8 cellular contexts compared by ENCODE assay signal in genomic region chr1:167121375-167122120, GRCh38. TPM values are rescaled to one million over a fixed set of nuclear protein-coding genes. Genes with fewer than 3 reads are reported as not detected.
A peak's percentile ranks its signal among the peaks of the same experiment; 100 is the strongest.
DNase-seq lines count a peak whose midpoint lies in the region; ATAC-seq, FAIRE-seq and TF ChIP-seq lines count a peak whose summit lies in the region.

No MANE protein-coding gene starts in this region.

- WGBS in GM12878 (ENCODE audit: insufficient coverage, insufficient replicate concordance, low lambda C conversion rate, missing lambda C conversion rate), result 37% methylated on average over 47 of the region's 47 CpGs
- WGBS in small intestine, 3 donors, result 6 to 12% (median 11%) methylated on average over 41 to 47 of the region's 47 CpGs

- DNase-seq in Daoy (ENCODE audit: low read depth) (peak; percentile 73), RWPE1 (ENCODE audit: low spot score) (peak; percentile 25), GM12878 (ENCODE audit: low read depth, low spot score) (no peak), small intestine (peak; percentile 83), HAP-1 (ENCODE audit: low spot score in 2 of 2) (no peak)

- H3K4me3 ChIP-seq in GM12878 (no peak overlapping the region), iPS-18a (ENCODE audit: low read length) (peak overlapping the region; percentile 55), small intestine (ENCODE audit: low read depth in 1 of 2, low read length in 2 of 2) (peak overlapping the region; percentile 11 to 64), HAP-1 (no peak overlapping the region)

- no peak for TF ChIP-seq CTCF in RWPE1 (conservative IDR thresholded peaks at IDR 0.05; ENCODE audit: low read depth)
- TF ChIP-seq CTCF in GM12878 (IDR thresholded peaks at IDR 0.05 in 2 of 3, conservative IDR thresholded peaks at IDR 0.05 in 1 of 3; ENCODE audit: control insufficient read depth in 2 of 3, extremely low read depth in 1 of 3, insufficient read depth in 1 of 3, low read depth in 3 of 3, low read length in 3 of 3), result no peak

- H3K9ac ChIP-seq in GM12878 (ENCODE audit: control insufficient read depth, insufficient read depth, low read length), result no peak overlapping the region
- no peak overlapping the region for H3K9ac ChIP-seq in iPS-18a (ENCODE audit: low read length)

- ATAC-seq in GM12878 (peak; percentile 44), HG03378 (IDR thresholded peaks at IDR 0.05; ENCODE audit: unreplicated experiment) (no peak), HG03469 (IDR thresholded peaks at IDR 0.05; ENCODE audit: unreplicated experiment) (no peak)

- peaks cover 0 to 2% of the 10 kb centered on the region in 2 experiments; a peak in 1 of 4 replicates for H3K27me3 ChIP-seq in GM12878 (replicated peaks in 1 of 2; ENCODE audit: control insufficient read depth in 2 of 2, insufficient read depth in 2 of 2, low read length in 1 of 2)
- H3K27me3 ChIP-seq in iPS-18a (ENCODE audit: control insufficient read depth, insufficient read depth, low read length), result peaks cover 16% of the 10 kb centered on the region
- H3K27me3 ChIP-seq in small intestine (ENCODE audit: control insufficient read depth in 2 of 2, insufficient read depth in 2 of 2, low read length in 2 of 2), result no peaks in the 10 kb centered on the region
- no peaks in the 10 kb centered on the region for H3K27me3 ChIP-seq in HAP-1 (ENCODE audit: low read depth)

- no peak for TF ChIP-seq RAD21 in GM12878 (IDR thresholded peaks at IDR 0.05; ENCODE audit: insufficient read depth, low read depth, low read length)

- FAIRE-seq in GM12878 (lab: Jason Lieb, UNC), result no peak
- no peak for FAIRE-seq in small intestine (lab: Jason Lieb, UNC)

- POLR2A ChIA-PET in RWPE1 (lab: Yijun Ruan, JAX; ENCODE audit: low non-redundant PET) (no interaction called here), GM12878 (lab: Charles Lee) (no interaction called here)

- H3K27ac ChIP-seq in RWPE1, result peak overlapping the region; percentile 42
- H3K27ac ChIP-seq in GM12878 (ENCODE audit: control insufficient read depth, insufficient read depth), result no peak overlapping the region
- H3K27ac ChIP-seq in iPS-18a (ENCODE audit: low read length), result no peak overlapping the region
- peak overlapping the region; percentile 70 to 80 for H3K27ac ChIP-seq in small intestine (ENCODE audit: low read depth in 1 of 2, low read length in 1 of 2)

- H3K36me3 ChIP-seq in GM12878 (ENCODE audit: control insufficient read depth in 2 of 2, insufficient read depth in 2 of 2, low read length in 1 of 2) (no peaks in the 10 kb centered on the region), iPS-18a (ENCODE audit: control insufficient read depth, low read depth, low read length) (no peaks in the 10 kb centered on the region), small intestine (ENCODE audit: control insufficient read depth in 2 of 2, insufficient read depth in 2 of 2, low read length in 2 of 2) (no peaks in the 10 kb centered on the region), HAP-1 (replicated peaks) (no peaks in the 10 kb centered on the region)

- RAD21 ChIA-PET in GM12878 (lab: Charles Lee; ENCODE audit: unreplicated experiment), result no interaction called here

- CTCF ChIA-PET in RWPE1 (lab: Yijun Ruan, JAX), result interaction anchor here (0.6 kb wide), 1 partner anchor 720 kb away, joined by 4 read pairs; no protein-coding TSS in a partner anchor
- CTCF ChIA-PET in GM12878 (lab: Yijun Ruan, JAX), result no interaction called here

- intact Hi-C loops in GM12878 (cut with micrococcal nuclease; ENCODE audit: unreplicated experiment), result loop anchor here (5.0 to 10.0 kb wide), 2 partner anchors 209 to 323 kb away; no protein-coding TSS in a partner anchor

- H3K9me3 ChIP-seq in GM12878 (replicated peaks; ENCODE audit: control insufficient read depth, insufficient read depth, low read length), result no peaks in the 10 kb centered on the region
- H3K9me3 ChIP-seq in iPS-18a (ENCODE audit: control insufficient read depth, low read depth, low read length), result no peaks in the 10 kb centered on the region
- no peaks in the 10 kb centered on the region for H3K9me3 ChIP-seq in small intestine (ENCODE audit: control insufficient read depth, low read depth)
- H3K9me3 ChIP-seq in HAP-1, result no peaks in the 10 kb centered on the region

- H4K20me1 ChIP-seq in GM12878 (ENCODE audit: control insufficient read depth, insufficient read depth), result no peaks in the 10 kb centered on the region

- H3K4me1 ChIP-seq in GM12878 (ENCODE audit: control insufficient read depth, insufficient read depth, low read length) (no peaks in the 10 kb centered on the region), iPS-18a (ENCODE audit: control insufficient read depth, low read depth, low read length) (peaks cover 11% of the 10 kb centered on the region), small intestine (ENCODE audit: control insufficient read depth in 2 of 2, insufficient read depth in 1 of 2, low read depth in 1 of 2, low read length in 1 of 2) (peaks cover 0 to 4% of the 10 kb centered on the region in 2 donors), HAP-1 (no peaks in the 10 kb centered on the region)

- no TSS peak for BruUV-seq in GM12878 (replicated peaks; lab: Mats Ljungman, UMichigan)

- no peak for TF ChIP-seq POLR2A in GM12878 (IDR thresholded peaks at IDR 0.05; ENCODE audit: low read depth, low read length)

- TF ChIP-seq EP300 in GM12878 (IDR thresholded peaks at IDR 0.05; ENCODE audit: borderline replicate concordance in 1 of 2, control insufficient read depth in 1 of 2, low read depth in 2 of 2, low read length in 2 of 2), result no peak

- in situ Hi-C loops in GM12878 (cut with MboI), result loop anchor here (5.0 kb wide), 1 partner anchor 54 kb away; no protein-coding TSS in a partner anchor
- in situ Hi-C loops in HAP-1 (cut with MboI; ENCODE audit: low sequenced_read_pairs), result no loop called here

- no peaks in the 10 kb centered on the region for H3K79me2 ChIP-seq in GM12878 (ENCODE audit: control insufficient read depth, insufficient read depth, low read length)

- H2AFZ ChIP-seq in GM12878 (ENCODE audit: control insufficient read depth, low read depth, low read length), result no peak overlapping the region

- no peak overlapping the region for H3K4me2 ChIP-seq in GM12878 (ENCODE audit: control insufficient read depth, insufficient read depth)

- SMC1A ChIA-PET in GM12878 (lab: Charles Lee; ENCODE audit: uncharacterized antibody, unreplicated experiment), result interaction anchor here (0.9 to 1.0 kb wide), 2 partner anchors 57 to 98 kb away, joined by 3 read pairs; no protein-coding TSS in a partner anchor

TF ChIP-seq in GM12878, 131 proteins besides CTCF, POLR2A, EP300 and RAD21 (continues in another document):
- TF ChIP-seq BCL11A (IDR thresholded peaks at IDR 0.05; ENCODE audit: low read depth, low read length), result no peak
- no peak for TF ChIP-seq ATF3 (IDR thresholded peaks at IDR 0.05; ENCODE audit: borderline replicate concordance, extremely low read depth, low read depth, low read length)
- TF ChIP-seq SREBF2 (IDR thresholded peaks at IDR 0.05; ENCODE audit: low read length), result no peak

RNA-seq across cellular contexts. Expression of gene STYXL2, which starts 27.7 kb away (rescaled TPM):
- not detected in 2 replicates for total RNA-seq in Daoy (2014; rRNA removed; shearing (Covaris generic))
- total RNA-seq in GM12878 (2013; cell fraction: nucleolus; rRNA removed), result 0.19 and 0.24 TPM in 2 replicates
- total RNA-seq in GM12878 (2014; rRNA removed) (under 0.01 TPM in 1 of 2 replicates, not detected in the other), GM12878 (2014; rRNA removed; fragmentation: Illumina TruSeq; extraction: Trizol) (not detected in 2 replicates), GM12878 (2021) (0.08 TPM in 2 replicates)
- polyA plus RNA-seq in GM12878 (2011; ENCODE audit: low read depth), result not detected
- polyA plus RNA-seq in GM12878 (2011; rRNA removed) (not detected in 2 replicates), GM12878 (2014; fragmentation: Illumina TruSeq; extraction: Trizol) (0.03 TPM in 1 of 2 replicates, not detected in the other), GM12878 (2014; fragmentation: Nextera tagmentation; extraction: Ambion mirVana) (not detected), GM12878 (2014; rRNA removed) (0.01 TPM in 1 of 2 replicates, not detected in the other), GM12878 (2016; fragmentation: Nextera tagmentation; extraction: Ambion mirVana) (not detected), small intestine (under 1 TPM in 2 of 3 donors, not detected in 1; 0.07 to 0.27 TPM)
- polyA plus RNA-seq in GM12878 (2011; cell fraction: cytosol; rRNA removed), result 0.01 TPM in 1 of 2 replicates, not detected in the other
- polyA plus RNA-seq in GM12878 (2011; cell fraction: nucleus; rRNA removed), result not detected in 2 replicates
- not detected in 2 replicates for polyA plus RNA-seq in GM12878 (2012)
- polyA minus RNA-seq in GM12878 (2011; rRNA and poly(A)+ RNA removed), result not detected in 2 replicates
- not detected in 2 replicates for polyA minus RNA-seq in GM12878 (2011; cell fraction: cytosol; rRNA and poly(A)+ RNA removed)
- not detected in 2 replicates for polyA minus RNA-seq in GM12878 (2011; cell fraction: nucleus; rRNA and poly(A)+ RNA removed)

RNA-seq across cellular contexts. Expression of gene GPA33, which starts 31.4 kb away (rescaled TPM):
- not detected in 2 replicates for total RNA-seq in Daoy (2014; rRNA removed; shearing (Covaris generic))
- total RNA-seq in GM12878 (2013; cell fraction: nucleolus; rRNA removed), result 0.27 and 0.31 TPM in 2 replicates
- 0.22 and 0.23 TPM in 2 replicates for total RNA-seq in GM12878 (2014; rRNA removed)
- total RNA-seq in GM12878 (2014; rRNA removed; fragmentation: Illumina TruSeq; extraction: Trizol), result 0.13 and 0.14 TPM in 2 replicates
- total RNA-seq in GM12878 (2021), result 0.21 and 0.88 TPM in 2 replicates
- 0.12 TPM for polyA plus RNA-seq in GM12878 (2011; ENCODE audit: low read depth)
- 0.10 TPM in 1 of 2 replicates, not detected in the other for polyA plus RNA-seq in GM12878 (2011; rRNA removed)
- polyA plus RNA-seq in GM12878 (2011; cell fraction: cytosol; rRNA removed), result 0.03 TPM in 1 of 2 replicates, not detected in the other
- polyA plus RNA-seq in GM12878 (2011; cell fraction: nucleus; rRNA removed), result 0.06 and 0.07 TPM in 2 replicates
- 0.22 and 0.39 TPM in 2 replicates for polyA plus RNA-seq in GM12878 (2012)
- 0.12 and 0.25 TPM in 2 replicates for polyA plus RNA-seq in GM12878 (2014; fragmentation: Illumina TruSeq; extraction: Trizol)
- polyA plus RNA-seq in GM12878 (2014; fragmentation: Nextera tagmentation; extraction: Ambion mirVana), result under 1 TPM in 1 of 2 experiments, not detected in 1; 0.09 TPM
- polyA plus RNA-seq in GM12878 (2014; rRNA removed), result 0.14 and 0.27 TPM in 2 replicates
- polyA plus RNA-seq in GM12878 (2016; fragmentation: Nextera tagmentation; extraction: Ambion mirVana), result under 1 TPM; 0.21 to 0.24 TPM
- not detected in 2 replicates for polyA minus RNA-seq in GM12878 (2011; rRNA and poly(A)+ RNA removed)
- not detected in 2 replicates for polyA minus RNA-seq in GM12878 (2011; cell fraction: cytosol; rRNA and poly(A)+ RNA removed)
- not detected in 2 replicates for polyA minus RNA-seq in GM12878 (2011; cell fraction: nucleus; rRNA and poly(A)+ RNA removed)
- polyA plus RNA-seq in small intestine, result 100 to 1,000 TPM in 2 of 3 donors, 10 to 100 TPM in 1; 30.9 to 114 (median 111) TPM

Comparison
In these comparisons a context has a peak if more than half of its experiments do, and no peak if none do; other contexts are left out.
1. DNase-seq: peak in Daoy (single experiment), RWPE1 (single experiment) and small intestine (single experiment); none in GM12878 (single experiment) and HAP-1 (0 of 2).
2. H3K27ac ChIP-seq: peak in RWPE1 (single experiment) and small intestine (2 of 2); none in GM12878 (single experiment) and iPS-18a (single experiment).
3. H3K4me3 ChIP-seq: peak in iPS-18a (single experiment) and small intestine (2 of 2); none in GM12878 (single experiment) and HAP-1 (single experiment).